Comparison of ENCODE assay signal across 1 cellular context in the genomic region with DNA sequence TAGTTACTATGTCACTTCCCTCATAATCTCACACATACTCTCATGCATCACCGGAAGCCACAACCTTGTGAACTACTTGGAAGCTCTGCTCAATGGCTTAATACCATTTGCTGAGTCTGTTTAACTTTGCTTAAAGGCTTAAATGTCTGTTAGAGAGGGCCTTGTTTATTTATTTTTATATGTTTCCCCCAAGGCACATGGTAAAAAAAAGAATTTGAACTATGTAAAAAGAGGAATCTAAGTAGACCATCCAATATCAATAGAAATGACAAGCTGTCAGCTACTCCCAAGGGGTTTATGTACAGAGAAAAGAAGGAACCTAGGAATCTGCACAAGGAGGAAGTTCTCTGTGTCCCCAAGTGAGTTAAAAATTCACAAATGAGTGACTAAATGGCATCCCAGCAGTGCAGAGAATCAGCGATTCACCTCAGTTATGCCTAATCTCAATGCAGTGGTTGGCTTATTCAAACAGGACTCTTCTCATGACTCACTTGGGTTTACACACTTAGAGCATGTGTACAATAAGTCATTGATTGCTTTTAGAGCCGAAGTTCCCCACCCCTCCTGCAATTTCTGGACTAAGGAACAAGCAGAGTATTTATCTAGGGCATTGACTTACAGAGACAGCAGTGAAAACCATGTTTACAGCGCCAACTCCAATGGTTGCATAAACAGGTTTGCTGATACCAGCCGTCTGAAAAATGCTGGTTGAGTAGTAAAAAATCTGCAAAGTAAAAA.
TF ChIP-seq lines count a peak whose summit lies in the region.

No MANE protein-coding gene starts in this region.

TF ChIP-seq in HepG2, 621 proteins besides CTCF, POLR2A, EP300 and RAD21 (continued from another document and continues in another):
- TF ChIP-seq, protein P1, sequence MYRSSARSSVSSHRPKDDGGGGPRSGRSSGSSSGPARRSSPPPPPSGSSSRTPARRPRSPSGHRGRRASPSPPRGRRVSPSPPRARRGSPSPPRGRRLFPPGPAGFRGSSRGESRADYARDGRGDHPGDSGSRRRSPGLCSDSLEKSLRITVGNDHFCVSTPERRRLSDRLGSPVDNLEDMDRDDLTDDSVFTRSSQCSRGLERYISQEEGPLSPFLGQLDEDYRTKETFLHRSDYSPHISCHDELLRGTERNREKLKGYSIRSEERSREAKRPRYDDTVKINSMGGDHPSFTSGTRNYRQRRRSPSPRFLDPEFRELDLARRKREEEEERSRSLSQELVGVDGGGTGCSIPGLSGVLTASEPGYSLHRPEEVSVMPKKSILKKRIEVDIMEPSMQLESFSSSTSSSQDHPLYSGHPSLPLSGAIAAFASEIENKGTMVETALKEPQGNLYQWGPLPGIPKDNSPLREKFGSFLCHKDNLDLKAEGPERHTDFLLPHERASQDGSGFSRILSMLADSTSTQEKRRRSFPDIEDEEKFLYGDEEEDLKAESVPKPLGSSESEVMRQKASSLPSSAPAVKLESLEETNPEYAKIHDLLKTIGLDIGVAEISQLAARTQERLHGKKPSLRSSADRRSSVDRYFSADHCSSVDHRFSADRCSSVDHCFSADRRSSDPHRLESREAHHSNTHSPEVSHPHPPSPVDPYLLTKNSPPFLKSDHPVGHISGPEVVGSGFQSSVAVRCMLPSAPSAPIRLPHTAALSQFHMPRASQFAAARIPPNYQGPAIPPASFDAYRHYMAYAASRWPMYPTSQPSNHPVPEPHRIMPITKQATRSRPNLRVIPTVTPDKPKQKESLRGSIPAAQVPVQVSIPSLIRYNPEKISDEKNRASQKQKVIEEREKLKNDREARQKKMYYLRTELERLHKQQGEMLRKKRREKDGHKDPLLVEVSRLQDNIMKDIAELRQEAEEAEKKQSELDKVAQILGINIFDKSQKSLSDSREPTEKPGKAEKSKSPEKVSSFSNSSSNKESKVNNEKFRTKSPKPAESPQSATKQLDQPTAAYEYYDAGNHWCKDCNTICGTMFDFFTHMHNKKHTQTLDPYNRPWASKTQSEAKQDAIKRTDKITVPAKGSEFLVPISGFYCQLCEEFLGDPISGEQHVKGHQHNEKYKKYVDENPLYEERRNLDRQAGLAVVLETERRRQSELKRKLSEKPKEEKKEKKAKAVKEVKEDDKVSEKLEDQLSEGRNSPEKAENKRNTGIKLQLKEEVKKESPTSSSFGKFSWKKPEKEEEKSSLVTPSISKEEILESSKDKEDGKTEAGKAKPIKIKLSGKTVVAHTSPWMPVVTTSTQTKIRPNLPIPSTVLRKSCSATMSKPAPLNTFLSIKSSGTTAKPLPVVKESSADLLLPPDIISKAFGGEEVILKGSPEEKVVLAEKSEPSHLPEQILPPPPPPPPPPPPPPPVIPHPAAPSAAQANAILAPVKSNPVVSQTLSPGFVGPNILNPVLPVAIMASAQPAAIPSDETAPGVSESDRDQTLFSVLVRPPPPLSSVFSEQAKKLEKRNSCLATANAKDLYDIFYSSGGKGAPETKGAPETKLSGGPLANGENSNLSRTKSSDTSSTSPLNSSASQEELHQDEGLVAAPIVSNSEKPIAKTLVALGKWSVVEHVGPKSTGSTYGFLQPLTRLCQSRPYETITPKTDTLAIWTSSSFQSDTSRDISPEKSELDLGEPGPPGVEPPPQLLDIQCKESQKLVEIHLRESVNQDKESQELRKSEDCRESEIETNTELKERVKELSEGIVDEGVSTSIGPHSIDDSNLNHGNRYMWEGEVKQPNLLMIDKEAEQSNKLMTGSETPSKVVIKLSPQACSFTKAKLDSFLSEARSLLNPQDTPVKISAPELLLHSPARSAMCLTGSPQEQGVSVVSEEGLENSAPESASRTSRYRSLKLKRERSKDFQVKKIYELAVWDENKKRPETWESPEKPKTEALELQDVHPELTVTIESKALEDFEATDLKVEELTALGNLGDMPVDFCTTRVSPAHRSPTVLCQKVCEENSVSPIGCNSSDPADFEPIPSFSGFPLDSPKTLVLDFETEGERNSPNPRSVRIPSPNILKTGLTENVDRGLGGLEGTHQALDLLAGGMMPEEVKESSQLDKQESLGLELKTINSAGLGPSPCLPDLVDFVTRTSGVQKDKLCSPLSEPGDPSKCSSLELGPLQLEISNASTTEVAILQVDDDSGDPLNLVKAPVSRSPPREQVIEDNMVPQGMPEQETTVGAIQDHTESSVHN (CRISPR knock-in tag; IDR thresholded peaks at IDR 0.05), result no peak
- TF ChIP-seq GABPA (IDR thresholded peaks at IDR 0.05; ENCODE audit: low read depth, low read length), result no peak
- peak; percentile 49; the same call in 1 of the 2 replicates for TF ChIP-seq GABPA (CRISPR knock-in tag; IDR thresholded peaks at IDR 0.05; ENCODE audit: low read depth)
- TF ChIP-seq TRIM22 (IDR thresholded peaks at IDR 0.05), result no peak
- TF ChIP-seq MNT (IDR thresholded peaks at IDR 0.05), result peak; percentile 76
- TF ChIP-seq, protein P2, sequence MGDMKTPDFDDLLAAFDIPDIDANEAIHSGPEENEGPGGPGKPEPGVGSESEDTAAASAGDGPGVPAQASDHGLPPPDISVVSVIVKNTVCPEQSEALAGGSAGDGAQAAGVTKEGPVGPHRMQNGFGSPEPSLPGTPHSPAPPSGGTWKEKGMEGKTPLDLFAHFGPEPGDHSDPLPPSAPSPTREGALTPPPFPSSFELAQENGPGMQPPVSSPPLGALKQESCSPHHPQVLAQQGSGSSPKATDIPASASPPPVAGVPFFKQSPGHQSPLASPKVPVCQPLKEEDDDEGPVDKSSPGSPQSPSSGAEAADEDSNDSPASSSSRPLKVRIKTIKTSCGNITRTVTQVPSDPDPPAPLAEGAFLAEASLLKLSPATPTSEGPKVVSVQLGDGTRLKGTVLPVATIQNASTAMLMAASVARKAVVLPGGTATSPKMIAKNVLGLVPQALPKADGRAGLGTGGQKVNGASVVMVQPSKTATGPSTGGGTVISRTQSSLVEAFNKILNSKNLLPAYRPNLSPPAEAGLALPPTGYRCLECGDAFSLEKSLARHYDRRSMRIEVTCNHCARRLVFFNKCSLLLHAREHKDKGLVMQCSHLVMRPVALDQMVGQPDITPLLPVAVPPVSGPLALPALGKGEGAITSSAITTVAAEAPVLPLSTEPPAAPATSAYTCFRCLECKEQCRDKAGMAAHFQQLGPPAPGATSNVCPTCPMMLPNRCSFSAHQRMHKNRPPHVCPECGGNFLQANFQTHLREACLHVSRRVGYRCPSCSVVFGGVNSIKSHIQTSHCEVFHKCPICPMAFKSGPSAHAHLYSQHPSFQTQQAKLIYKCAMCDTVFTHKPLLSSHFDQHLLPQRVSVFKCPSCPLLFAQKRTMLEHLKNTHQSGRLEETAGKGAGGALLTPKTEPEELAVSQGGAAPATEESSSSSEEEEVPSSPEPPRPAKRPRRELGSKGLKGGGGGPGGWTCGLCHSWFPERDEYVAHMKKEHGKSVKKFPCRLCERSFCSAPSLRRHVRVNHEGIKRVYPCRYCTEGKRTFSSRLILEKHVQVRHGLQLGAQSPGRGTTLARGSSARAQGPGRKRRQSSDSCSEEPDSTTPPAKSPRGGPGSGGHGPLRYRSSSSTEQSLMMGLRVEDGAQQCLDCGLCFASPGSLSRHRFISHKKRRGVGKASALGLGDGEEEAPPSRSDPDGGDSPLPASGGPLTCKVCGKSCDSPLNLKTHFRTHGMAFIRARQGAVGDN (CRISPR knock-in tag; IDR thresholded peaks at IDR 0.05), result no peak
- no peak for TF ChIP-seq RAD51 (IDR thresholded peaks at IDR 0.05; ENCODE audit: borderline replicate concordance)
- no peak for TF ChIP-seq NCOA5 (CRISPR knock-in tag; IDR thresholded peaks at IDR 0.05)
- TF ChIP-seq SCMH1 (CRISPR knock-in tag; IDR thresholded peaks at IDR 0.05; ENCODE audit: borderline replicate concordance), result no peak
- TF ChIP-seq ZNF205 (CRISPR knock-in tag; IDR thresholded peaks at IDR 0.05), result peak; percentile 80
- TF ChIP-seq POLR2AphosphoS2 (IDR thresholded peaks at IDR 0.05; ENCODE audit: low read depth, low read length), result no peak
- peak; percentile 72; the same call in 1 of the 2 replicates for TF ChIP-seq KLF12 (CRISPR knock-in tag; IDR thresholded peaks at IDR 0.05; ENCODE audit: borderline replicate concordance)
- TF ChIP-seq ZFP41 (CRISPR knock-in tag; IDR thresholded peaks at IDR 0.05; ENCODE audit: borderline replicate concordance), result no peak
- TF ChIP-seq, protein P3, sequence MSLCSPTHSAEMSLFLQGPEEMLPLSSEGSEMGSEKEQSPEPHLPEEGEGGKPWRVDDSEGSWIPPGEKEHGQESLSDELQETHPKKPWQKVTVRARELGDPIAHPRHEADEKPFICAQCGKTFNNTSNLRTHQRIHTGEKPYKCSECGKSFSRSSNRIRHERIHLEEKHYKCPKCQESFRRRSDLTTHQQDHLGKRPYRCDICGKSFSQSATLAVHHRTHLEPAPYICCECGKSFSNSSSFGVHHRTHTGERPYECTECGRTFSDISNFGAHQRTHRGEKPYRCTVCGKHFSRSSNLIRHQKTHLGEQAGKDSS (CRISPR knock-in tag; IDR thresholded peaks at IDR 0.05; ENCODE audit: borderline replicate concordance, low read depth), result peak; percentile 57; the same call in 1 of the 2 replicates
- TF ChIP-seq ZBTB37 (CRISPR knock-in tag; IDR thresholded peaks at IDR 0.05), result peak; percentile 88; the same call in 1 of the 2 replicates
- TF ChIP-seq FOXK1 (CRISPR knock-in tag; IDR thresholded peaks at IDR 0.05; ENCODE audit: borderline replicate concordance, low read depth), result peak; percentile 95
- TF ChIP-seq ZNF816 (CRISPR knock-in tag; IDR thresholded peaks at IDR 0.05; ENCODE audit: borderline replicate concordance), result peak; percentile 72; the same call in 1 of the 2 replicates
- TF ChIP-seq, protein P4, sequence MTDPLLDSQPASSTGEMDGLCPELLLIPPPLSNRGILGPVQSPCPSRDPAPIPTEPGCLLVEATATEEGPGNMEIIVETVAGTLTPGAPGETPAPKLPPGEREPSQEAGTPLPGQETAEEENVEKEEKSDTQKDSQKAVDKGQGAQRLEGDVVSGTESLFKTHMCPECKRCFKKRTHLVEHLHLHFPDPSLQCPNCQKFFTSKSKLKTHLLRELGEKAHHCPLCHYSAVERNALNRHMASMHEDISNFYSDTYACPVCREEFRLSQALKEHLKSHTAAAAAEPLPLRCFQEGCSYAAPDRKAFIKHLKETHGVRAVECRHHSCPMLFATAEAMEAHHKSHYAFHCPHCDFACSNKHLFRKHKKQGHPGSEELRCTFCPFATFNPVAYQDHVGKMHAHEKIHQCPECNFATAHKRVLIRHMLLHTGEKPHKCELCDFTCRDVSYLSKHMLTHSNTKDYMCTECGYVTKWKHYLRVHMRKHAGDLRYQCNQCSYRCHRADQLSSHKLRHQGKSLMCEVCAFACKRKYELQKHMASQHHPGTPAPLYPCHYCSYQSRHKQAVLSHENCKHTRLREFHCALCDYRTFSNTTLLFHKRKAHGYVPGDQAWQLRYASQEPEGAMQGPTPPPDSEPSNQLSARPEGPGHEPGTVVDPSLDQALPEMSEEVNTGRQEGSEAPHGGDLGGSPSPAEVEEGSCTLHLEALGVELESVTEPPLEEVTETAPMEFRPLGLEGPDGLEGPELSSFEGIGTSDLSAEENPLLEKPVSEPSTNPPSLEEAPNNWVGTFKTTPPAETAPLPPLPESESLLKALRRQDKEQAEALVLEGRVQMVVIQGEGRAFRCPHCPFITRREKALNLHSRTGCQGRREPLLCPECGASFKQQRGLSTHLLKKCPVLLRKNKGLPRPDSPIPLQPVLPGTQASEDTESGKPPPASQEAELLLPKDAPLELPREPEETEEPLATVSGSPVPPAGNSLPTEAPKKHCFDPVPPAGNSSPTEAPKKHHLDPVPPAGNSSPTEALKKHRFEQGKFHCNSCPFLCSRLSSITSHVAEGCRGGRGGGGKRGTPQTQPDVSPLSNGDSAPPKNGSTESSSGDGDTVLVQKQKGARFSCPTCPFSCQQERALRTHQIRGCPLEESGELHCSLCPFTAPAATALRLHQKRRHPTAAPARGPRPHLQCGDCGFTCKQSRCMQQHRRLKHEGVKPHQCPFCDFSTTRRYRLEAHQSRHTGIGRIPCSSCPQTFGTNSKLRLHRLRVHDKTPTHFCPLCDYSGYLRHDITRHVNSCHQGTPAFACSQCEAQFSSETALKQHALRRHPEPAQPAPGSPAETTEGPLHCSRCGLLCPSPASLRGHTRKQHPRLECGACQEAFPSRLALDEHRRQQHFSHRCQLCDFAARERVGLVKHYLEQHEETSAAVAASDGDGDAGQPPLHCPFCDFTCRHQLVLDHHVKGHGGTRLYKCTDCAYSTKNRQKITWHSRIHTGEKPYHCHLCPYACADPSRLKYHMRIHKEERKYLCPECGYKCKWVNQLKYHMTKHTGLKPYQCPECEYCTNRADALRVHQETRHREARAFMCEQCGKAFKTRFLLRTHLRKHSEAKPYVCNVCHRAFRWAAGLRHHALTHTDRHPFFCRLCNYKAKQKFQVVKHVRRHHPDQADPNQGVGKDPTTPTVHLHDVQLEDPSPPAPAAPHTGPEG (CRISPR knock-in tag; IDR thresholded peaks at IDR 0.05), result peak; percentile 49; the same call in 1 of the 2 replicates
- TF ChIP-seq ZNF724P (CRISPR knock-in tag; IDR thresholded peaks at IDR 0.05; ENCODE audit: borderline replicate concordance), result 0 out of 2 replicates have a peak, but pooled peaks have one; percentile 57
- no peak for TF ChIP-seq ZSCAN31 (CRISPR knock-in tag; IDR thresholded peaks at IDR 0.05; ENCODE audit: low read depth)
- no peak for TF ChIP-seq SP2 (CRISPR knock-in tag; IDR thresholded peaks at IDR 0.05)
